8 cellular contexts compared by ENCODE assay signal in genomic region chr2:39118786-39119499, GRCh38. TPM values are rescaled to one million over a fixed set of nuclear protein-coding genes. Genes with fewer than 3 reads are reported as not detected.
A peak's percentile ranks its signal among the peaks of the same experiment; 100 is the strongest.
DNase-seq lines count a peak whose midpoint lies in the region; ATAC-seq and TF ChIP-seq lines count a peak whose summit lies in the region.

No MANE protein-coding gene starts in this region.

- H3K27me3 Mint-ChIP-seq in IgD-negative memory B cell, result no peaks in the 10 kb centered on the region
- H3K27me3 Mint-ChIP-seq in brain, result peaks cover 7% of the 10 kb centered on the region

- H3K27me3 ChIP-seq in BLaER1 treated with 17β-estradiol and CSF1 and Interleukin-3, amounts not matched to agents 10 nM and 100 nM, result no peaks in the 10 kb centered on the region

- no peaks in the 10 kb centered on the region for H3K9me3 ChIP-seq in BLaER1 treated with 17β-estradiol and CSF1 and Interleukin-3, amounts not matched to agents 10 nM and 100 nM (replicated peaks in 1 of 11)

- H3K27ac Mint-ChIP-seq in IgD-negative memory B cell (peak overlapping the region; percentile 69 to 92 (median 92)), brain (peak overlapping the region; percentile 92 to 98 (median 96))

- H3K4me1 ChIP-seq in BLaER1 treated with 17β-estradiol and CSF1 and Interleukin-3, amounts not matched to agents 10 nM and 100 nM, result peaks cover 33 to 72% (median 41%) of the 10 kb centered on the region in 10 experiments

- no peak for TF ChIP-seq CTCF in brain (conservative IDR thresholded peaks at IDR 0.05)

- H3K27ac ChIP-seq in BLaER1 treated with 17β-estradiol and CSF1 and Interleukin-3, amounts not matched to agents 10 nM and 100 nM, result peak overlapping the region; percentile 86 to 96 (median 92); a peak in 20 of 22 replicates

- no peaks in the 10 kb centered on the region for H3K9me3 Mint-ChIP-seq in IgD-negative memory B cell
- peaks cover 0 to 3% (median 0%) of the 10 kb centered on the region in 5 experiments for H3K9me3 Mint-ChIP-seq in brain

- H3K4me1 Mint-ChIP-seq in IgD-negative memory B cell, result peaks cover 46 to 57% (median 50%) of the 10 kb centered on the region in 3 donors
- peaks cover 68% of the 10 kb centered on the region for H3K4me1 Mint-ChIP-seq in brain

- DNase-seq in midbrain (lab: John Stamatoyannopoulos, UW) (peak; percentile 15), NCI-H748 treated with DMSO at 0.1 percent for 48 hours (lab: John Stamatoyannopoulos, UW) (no peak), globus pallidus (ENCODE audit: low spot score) (no peak)

- H4K20me1 ChIP-seq in BLaER1 treated with 17β-estradiol and CSF1 and Interleukin-3, amounts not matched to agents 10 nM and 100 nM, result peaks cover 14 to 63% (median 60%) of the 10 kb centered on the region in 11 experiments; a peak in 21 of 22 replicates

- peak overlapping the region; percentile 76 to 98 (median 91) for H3K4me2 ChIP-seq in BLaER1 treated with 17β-estradiol and CSF1 and Interleukin-3, amounts not matched to agents 10 nM and 100 nM

- H3K36me3 ChIP-seq in BLaER1 treated with 17β-estradiol and CSF1 and Interleukin-3, amounts not matched to agents 10 nM and 100 nM, result peaks cover 22 to 37% (median 32%) of the 10 kb centered on the region in 11 experiments; a peak in 20 of 22 replicates

- peaks cover 10% of the 10 kb centered on the region for H3K36me3 Mint-ChIP-seq in IgD-negative memory B cell
- H3K36me3 Mint-ChIP-seq in brain, result peaks cover 35% of the 10 kb centered on the region

- ATAC-seq in HG02623 (IDR thresholded peaks at IDR 0.05; ENCODE audit: unreplicated experiment), result no peak
- ATAC-seq in HG03457 (IDR thresholded peaks at IDR 0.05; ENCODE audit: unreplicated experiment), result no peak

- peak overlapping the region; percentile 90 to 98 (median 93) for H3K9ac ChIP-seq in BLaER1 treated with 17β-estradiol and CSF1 and Interleukin-3, amounts not matched to agents 10 nM and 100 nM

- peak overlapping the region; percentile 85 to 95 (median 88) for H3K4me3 ChIP-seq in BLaER1 treated with 17β-estradiol and CSF1 and Interleukin-3, amounts not matched to agents 10 nM and 100 nM

- H3K4me3 Mint-ChIP-seq in IgD-negative memory B cell, result peak overlapping the region; percentile 93 to 98 (median 96)
- peak overlapping the region; percentile 91 to 97 (median 93) for H3K4me3 Mint-ChIP-seq in brain

RNA-seq across cellular contexts. Expression of gene SOS1, which starts 1.9 kb away (rescaled TPM):
- polyA plus RNA-seq in IgD-negative memory B cell (13.7 TPM), brain (ENCODE audit: insufficient read depth, low read depth, low replicate concordance) (13.0 TPM)
